Comparison of ENCODE assay signal across 8 cellular contexts in the genomic region with DNA sequence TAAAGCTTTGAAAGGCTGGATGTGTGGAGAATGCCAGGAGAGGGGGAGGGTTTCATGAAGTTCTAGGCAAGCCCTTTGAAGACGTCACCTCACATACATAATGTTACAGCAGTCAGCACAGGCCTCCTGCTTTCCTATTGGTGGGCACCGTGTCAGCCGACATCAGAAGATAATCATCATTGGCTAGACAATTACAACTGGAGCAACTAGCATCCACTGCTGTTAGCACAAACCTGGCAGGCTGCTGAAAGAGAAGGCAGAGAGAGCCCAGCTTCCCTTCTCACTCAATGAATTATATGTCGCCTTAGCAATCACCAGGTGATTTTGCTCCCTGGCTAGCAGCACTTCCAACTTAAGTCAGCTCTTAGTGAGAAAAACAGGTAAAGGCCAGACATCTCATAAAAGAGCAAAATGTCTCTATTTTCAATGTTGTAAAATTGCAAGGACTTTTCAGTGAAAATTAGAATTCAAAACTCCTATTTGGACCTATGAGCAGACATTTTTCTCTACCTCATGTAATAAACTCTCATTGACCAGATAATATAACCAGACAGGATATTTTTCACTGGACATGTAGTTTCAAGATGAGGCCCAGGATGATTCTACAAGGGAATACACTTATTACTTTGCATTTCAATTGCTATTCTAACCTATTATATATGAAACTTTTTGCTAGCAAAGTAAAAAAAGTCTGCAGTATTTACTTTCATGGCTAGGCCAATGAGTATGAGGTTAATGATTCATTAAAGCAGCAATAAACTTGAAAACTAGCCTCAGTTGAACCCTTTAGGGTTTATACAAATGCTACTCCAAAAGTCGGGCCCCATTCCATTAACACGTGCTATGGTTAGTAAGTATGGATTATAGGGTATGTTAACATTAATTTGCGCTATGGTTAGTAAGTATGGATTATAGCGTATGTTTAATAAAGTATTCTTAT. TPM values are rescaled to one million over a fixed set of nuclear protein-coding genes. Genes with fewer than 3 reads are reported as not detected.
DNase-seq lines count a peak whose midpoint lies in the region; ATAC-seq and TF ChIP-seq lines count a peak whose summit lies in the region.

No MANE protein-coding gene starts in this region.

- H3K27ac ChIP-seq in HUES64 (ENCODE audit: low read depth, low read length), result peak overlapping the region; percentile 67
- peak overlapping the region in 3 of 4 donors; percentile 1 to 53 (median 18) for H3K27ac ChIP-seq in gastroesophageal sphincter
- H3K27ac ChIP-seq in ovary, result no peak overlapping the region
- peak overlapping the region in 1 of 4 donors; percentile 69 for H3K27ac ChIP-seq in upper lobe of left lung

- H3K36me3 ChIP-seq in HUES64 (ENCODE audit: insufficient read depth, low read length), result peaks cover 37% of the 10 kb centered on the region
- no peaks in the 10 kb centered on the region for H3K36me3 ChIP-seq in gastroesophageal sphincter
- no peaks in the 10 kb centered on the region for H3K36me3 ChIP-seq in ovary
- H3K36me3 ChIP-seq in upper lobe of left lung, result no peaks in the 10 kb centered on the region

- H3K27me3 ChIP-seq in HUES64 (ENCODE audit: insufficient read depth, low read length) (no peaks in the 10 kb centered on the region), gastroesophageal sphincter (no peaks in the 10 kb centered on the region), ovary (no peaks in the 10 kb centered on the region), upper lobe of left lung (no peaks in the 10 kb centered on the region)

- 67% methylated on average over 8 of the region's 8 CpGs for WGBS in HUES64
- WGBS in gastroesophageal sphincter (ENCODE audit: low coverage in 1 of 2), 2 donors, result 52 to 56% methylated on average over 7 to 8 of the region's 8 CpGs
- 72% methylated on average over 8 of the region's 8 CpGs for WGBS in ovary, 3 donors
- 45 to 52% methylated on average over 8 of the region's 8 CpGs for WGBS in upper lobe of left lung, 2 donors

- TF ChIP-seq EP300 in gastroesophageal sphincter (IDR thresholded peaks at IDR 0.05), result no peak
- TF ChIP-seq EP300 in ovary (IDR thresholded peaks at IDR 0.05), result no peak
- TF ChIP-seq EP300 in upper lobe of left lung (IDR thresholded peaks at IDR 0.05), result peak in 1 of 4 donors; percentile 72

- H3K9ac ChIP-seq in HUES64 (ENCODE audit: low read depth, low read length), result peak overlapping the region; percentile 27; the same call in 1 of the 2 replicates

- ATAC-seq in GM21526 (IDR thresholded peaks at IDR 0.05; ENCODE audit: low FRiP score, unreplicated experiment) (peak; percentile 86), gastroesophageal sphincter (peak; percentile 79), upper lobe of left lung (ENCODE audit: low FRiP score in 2 of 2) (peak; percentile 25 to 71)

- H3K4me1 ChIP-seq in HUES64 (ENCODE audit: insufficient read depth, low read length) (peaks cover 32% of the 10 kb centered on the region), gastroesophageal sphincter (peaks cover 0 to 24% (median 3%) of the 10 kb centered on the region in 3 donors), ovary (ENCODE audit: insufficient read depth) (peaks cover 1% of the 10 kb centered on the region), upper lobe of left lung (peaks cover 7 to 35% (median 15%) of the 10 kb centered on the region in 4 donors)

- intact Hi-C loops in ovary (cut with DNase I), result no loop called here

- no peak overlapping the region for H3K4me3 ChIP-seq in HUES64 (ENCODE audit: low read length)
- no peak overlapping the region for H3K4me3 ChIP-seq in gastroesophageal sphincter
- no peak overlapping the region for H3K4me3 ChIP-seq in ovary
- no peak overlapping the region for H3K4me3 ChIP-seq in upper lobe of left lung

- TF ChIP-seq CTCF in gastroesophageal sphincter (IDR thresholded peaks at IDR 0.05), result no peak
- TF ChIP-seq CTCF in ovary (IDR thresholded peaks at IDR 0.05), result no peak
- TF ChIP-seq CTCF in upper lobe of left lung (IDR thresholded peaks at IDR 0.05), result no peak

- peak; percentile 95 for DNase-seq in DMS53 (lab: John Stamatoyannopoulos, UW)
- DNase-seq in RPMI7951 (ENCODE audit: low read depth), result peak; percentile 91
- DNase-seq in activated naive CD4-positive, alpha-beta T cell (lab: John Stamatoyannopoulos, UW), result peak; percentile 2 to 53 (median 24)
- peak; percentile 23 to 67 (median 38) for DNase-seq in ovary
- peak in 1 of 2 donors; percentile 90 for DNase-seq in upper lobe of left lung

- no peak for TF ChIP-seq POLR2A in gastroesophageal sphincter (IDR thresholded peaks at IDR 0.05)
- TF ChIP-seq POLR2A in ovary (IDR thresholded peaks at IDR 0.05), result no peak
- TF ChIP-seq POLR2A in upper lobe of left lung (IDR thresholded peaks at IDR 0.05), result peak in 2 of 4 donors; percentile 64 to 66

- H3K9me3 ChIP-seq in HUES64 (ENCODE audit: insufficient read depth, low read depth, low read length) (no peaks in the 10 kb centered on the region), gastroesophageal sphincter (no peaks in the 10 kb centered on the region), ovary (no peaks in the 10 kb centered on the region), upper lobe of left lung (no peaks in the 10 kb centered on the region)

RNA-seq across cellular contexts. Expression of a gene that starts 4.3 kb away (rescaled TPM):
- polyA plus RNA-seq in HUES64 (2013, experiment 1 of 2), result 93.7 TPM
- polyA plus RNA-seq in HUES64 (2013, experiment 2 of 2), result 99.5 TPM
- 6.1 and 8.7 TPM in 2 replicates for total RNA-seq in RPMI7951 (2014; rRNA removed; shearing (Covaris generic))
- 1 to 10 TPM; 2.7 to 6.0 (median 3.5) TPM for total RNA-seq in gastroesophageal sphincter
- 10 to 100 TPM in 1 of 7 donors, 1 to 10 TPM in 5, under 1 TPM in 1; 0.36 to 10.4 (median 3.6) TPM for total RNA-seq in ovary
- 1 to 10 TPM; 1.2 to 7.0 TPM for polyA plus RNA-seq in ovary
- total RNA-seq in upper lobe of left lung, result 10 to 100 TPM in 1 of 6 donors, 1 to 10 TPM in 5; 2.1 to 10.2 (median 4.3) TPM

Comparison
In these comparisons a context has a peak if more than half of its experiments do, and no peak if none do; other contexts are left out.
1. H3K27ac ChIP-seq: peak in HUES64 (single experiment) and gastroesophageal sphincter (3 of 4); none in ovary (0 of 2).
2. Peak in every context shown above with its lines, with median percentiles within 50 percentile points of each other: ATAC-seq.